ENCODE assay signal across 23 cellular contexts in genomic region chr9:121328476-121328875, GRCh38. TPM values are rescaled to one million over a fixed set of nuclear protein-coding genes. Genes with fewer than 3 reads are reported as not detected.
A peak's percentile ranks its signal among the peaks of the same experiment; 100 is the strongest.
DNase-seq lines count a peak whose midpoint lies in the region; ATAC-seq and TF ChIP-seq lines count a peak whose summit lies in the region.
"Had no signal": no experiment of that assay in that cellular context is flagged by ENCODE, and none has a peak within 500 bp of the region (broad histone marks: within the 10 kb centered on the region; RNA-seq: fewer than 3 reads in every experiment).

No MANE protein-coding gene starts in this region.

- DNase-seq in heart right ventricle (no peak), Right ventricle myocardium inferior (ENCODE audit: missing footprints) (no peak), stomach (no peak), ureter (ENCODE audit: low spot score) (peak; percentile 36), NCI-H146 (lab: John Stamatoyannopoulos, UW) (no peak), left colon (no peak), NCI-H1105 (lab: John Stamatoyannopoulos, UW) (no peak)
- DNase-seq: activated CD4-positive, alpha-beta T cell treated with anti-CD3 and anti-CD28 coated beads, Interleukin-2, amount 10 ng/mL, durations not matched to agents 24 days and 14 days; activated naive CD4-positive, alpha-beta T cell treated with Interleukin-2 at 50 U/mL for 16 hours; activated T-cell treated with anti-CD3 and anti-CD28 coated beads, Interleukin-2, amount 50 U/mL, for 48 hours; adrenal gland; AML-193; cortex of kidney; hippocampal formation; immature natural killer cell; NCI-H1092; NCI-H1930; NCI-H69 had no signal

- no peak for TF ChIP-seq CTCF in heart right ventricle (IDR thresholded peaks at IDR 0.05)
- TF ChIP-seq CTCF in gastroesophageal sphincter (IDR thresholded peaks at IDR 0.05), result no peak
- no peak for TF ChIP-seq CTCF in stomach (IDR thresholded peaks at IDR 0.05)

- H3K4me1 ChIP-seq in heart right ventricle (peaks cover 29 to 99% (median 57%) of the 10 kb centered on the region in 9 donors), gastroesophageal sphincter (peaks cover 7 to 96% (median 43%) of the 10 kb centered on the region in 3 donors), stomach (peaks cover 16 to 79% (median 38%) of the 10 kb centered on the region in 4 donors)
- H3K4me1 ChIP-seq: parathyroid adenoma had no signal

- no peak for TF ChIP-seq EP300 in gastroesophageal sphincter (IDR thresholded peaks at IDR 0.05)
- no peak for TF ChIP-seq EP300 in stomach (IDR thresholded peaks at IDR 0.05)

- 80 to 81% methylated on average over 8 of the region's 8 CpGs for WGBS in heart right ventricle, 2 donors
- 76 to 88% methylated on average over 1 to 2 of the region's 8 CpGs for WGBS in gastroesophageal sphincter (ENCODE audit: low coverage in 1 of 2), 2 donors
- WGBS in stomach, 5 donors, result 77 to 83% (median 81%) methylated on average over 8 of the region's 8 CpGs

- H3K27ac ChIP-seq in heart right ventricle, result peak overlapping the region; percentile 19 to 98 (median 92)
- peak overlapping the region; percentile 0 to 96 (median 90) for H3K27ac ChIP-seq in gastroesophageal sphincter
- peak overlapping the region in 4 of 5 donors; percentile 86 to 96 (median 88) for H3K27ac ChIP-seq in stomach
- H3K27ac ChIP-seq: parathyroid adenoma, VCaP had no signal

- H3K9me3 ChIP-seq in heart right ventricle, result no peaks in the 10 kb centered on the region
- H3K9me3 ChIP-seq in gastroesophageal sphincter, result no peaks in the 10 kb centered on the region
- no peaks in the 10 kb centered on the region for H3K9me3 ChIP-seq in stomach
- H3K9me3 ChIP-seq: adrenal gland had no signal

- H3K4me3 ChIP-seq in heart right ventricle (no peak overlapping the region), gastroesophageal sphincter (no peak overlapping the region), stomach (no peak overlapping the region)
- H3K4me3 ChIP-seq: adrenal gland had no signal

- intact Hi-C loops in heart right ventricle (cut with DNase I) (loop anchor here in 2 of 10 donors (5.0 to 10.0 kb wide), 2 partner anchors 41 to 46 kb away; partner anchors contain the start of gene STOM (in 1 of the 2)), Right ventricle myocardium inferior (cut with DNase I) (no loop called here), stomach (cut with DNase I; ENCODE audit: low total_unique reads) (no loop called here), left colon (cut with DNase I, micrococcal nuclease) (loop anchor here in 1 of 2 donors (10.0 kb wide), 1 partner anchor 46 kb away; the partner anchor contains the start of gene STOM)

- H3K36me3 ChIP-seq in heart right ventricle (peaks cover 0 to 100% (median 88%) of the 10 kb centered on the region in 9 donors), gastroesophageal sphincter (peaks cover 0 to 100% of the 10 kb centered on the region in 2 donors), stomach (peaks cover 82 to 100% (median 100%) of the 10 kb centered on the region in 4 donors)

- H3K27me3 ChIP-seq in heart right ventricle, result no peaks in the 10 kb centered on the region
- H3K27me3 ChIP-seq in gastroesophageal sphincter, result no peaks in the 10 kb centered on the region
- H3K27me3 ChIP-seq in stomach, result no peaks in the 10 kb centered on the region
- H3K27me3 ChIP-seq: adrenal gland had no signal

- ATAC-seq in heart right ventricle (no peak), Right ventricle myocardium inferior (no peak), gastroesophageal sphincter (no peak), left colon (no peak)
- ATAC-seq: CD8-positive, alpha-beta T cell; SK-N-SH treated with all-trans-retinoic acid at 6 μM for 48 hours had no signal

- no peak for TF ChIP-seq POLR2A in gastroesophageal sphincter (IDR thresholded peaks at IDR 0.05)
- TF ChIP-seq POLR2A in stomach (IDR thresholded peaks at IDR 0.05), result no peak

RNA-seq across cellular contexts. Expression of gene STOM, which starts 41.6 kb away (rescaled TPM):
- 100 to 1,000 TPM; 104 to 389 (median 181) TPM for total RNA-seq in heart right ventricle
- polyA plus RNA-seq in heart right ventricle, result 100 to 1,000 TPM; 146 to 203 TPM
- total RNA-seq in Right ventricle myocardium inferior, result 194 TPM
- total RNA-seq in gastroesophageal sphincter, result 100 to 1,000 TPM; 293 to 539 (median 457) TPM
- total RNA-seq in stomach, result 100 to 1,000 TPM in 4 of 5 donors, 10 to 100 TPM in 1; 85.7 to 238 (median 137) TPM
- polyA plus RNA-seq in stomach, result 100 to 1,000 TPM in 1 of 3 donors, 10 to 100 TPM in 2; 35.3 to 174 (median 45.6) TPM
- 191 TPM for total RNA-seq in ureter
- 100 to 1,000 TPM in 1 of 2 donors, 10 to 100 TPM in 1; 94.6 to 115 TPM for total RNA-seq in left colon
